In the genomic region with DNA sequence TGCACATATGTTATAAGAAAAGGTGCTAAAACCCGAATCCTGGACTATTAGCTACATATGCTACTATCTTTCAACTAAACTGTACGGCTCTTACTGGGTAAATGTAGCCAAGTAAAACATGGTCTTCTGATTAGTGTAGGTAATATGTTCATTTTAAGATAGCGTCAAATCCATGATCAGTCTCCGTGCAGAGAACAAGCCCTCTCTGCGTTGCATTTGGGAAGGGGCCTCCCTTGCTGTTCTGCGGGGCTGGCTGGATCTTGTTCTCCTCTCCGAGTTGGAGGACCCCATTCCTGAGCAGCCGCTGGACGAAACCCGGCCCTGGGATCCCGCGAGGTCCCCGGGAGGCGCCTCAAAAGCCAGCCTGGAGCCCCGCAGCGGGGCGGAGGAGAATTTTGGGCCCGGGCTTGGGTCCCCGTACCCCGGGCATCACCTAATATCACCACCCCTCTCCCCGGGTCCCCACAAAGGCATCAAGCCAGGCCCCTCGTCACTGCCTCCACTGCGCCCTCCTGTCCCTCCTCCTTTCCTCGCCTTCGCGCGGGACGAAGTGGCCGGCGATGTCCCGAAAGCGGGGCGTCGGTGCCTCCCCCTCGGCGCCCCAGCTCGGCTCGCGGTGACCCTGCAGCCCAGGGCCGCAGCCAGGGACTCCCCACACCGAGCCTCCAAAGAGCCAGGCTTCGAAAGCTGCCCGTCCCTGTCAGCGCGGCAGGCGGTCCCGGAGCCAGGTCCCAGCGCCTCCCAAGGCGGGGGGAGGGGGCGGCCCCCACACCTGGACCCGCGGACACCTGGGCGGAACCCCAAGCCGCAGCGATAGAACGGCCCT, we compare ENCODE assay signal across 9 cellular contexts. TPM values are rescaled to one million over a fixed set of nuclear protein-coding genes. Genes with fewer than 3 reads are reported as not detected.
A peak's percentile ranks its signal among the peaks of the same experiment; 100 is the strongest.
DNase-seq lines count a peak whose midpoint lies in the region; ATAC-seq and TF ChIP-seq lines count a peak whose summit lies in the region.
"Had no signal": no experiment of that assay in that cellular context is flagged by ENCODE, and none has a peak within 500 bp of the region (broad histone marks: within the 10 kb centered on the region; RNA-seq: fewer than 3 reads in every experiment).

No MANE protein-coding gene starts in this region.

- peaks cover 5 to 9% (median 6%) of the 10 kb centered on the region in 3 donors for H3K4me1 Mint-ChIP-seq in T-cell

- H3K36me3 Mint-ChIP-seq in T-cell, result no peaks in the 10 kb centered on the region

- POLR2A ChIA-PET in T-cell (lab: Charles Lee), result interaction anchor here in 1 of 2 donors (0.6 kb wide), 2 partner anchors 141 to 575 kb away, joined by 4 read pairs; no protein-coding TSS in a partner anchor

- H3K4me3 Mint-ChIP-seq in T-cell, result peak overlapping the region in 1 of 3 donors; percentile 74

- peaks cover 55 to 58% of the 10 kb centered on the region in 2 donors for H3K27me3 Mint-ChIP-seq in T-cell

- CTCF ChIA-PET in T-cell (lab: Charles Lee), result interaction anchor here (0.6 to 5.8 kb wide), 13 partner anchors 14 to 1159 kb away, joined by 3 to 34 read pairs (median 5); no protein-coding TSS in a partner anchor

- no peak overlapping the region for H3K27ac Mint-ChIP-seq in T-cell
- H3K27ac Mint-ChIP-seq: stimulated activated naive CD8-positive, alpha-beta T cell treated with anti-CD3 and anti-CD28 coated beads, Interleukin-15, Interleukin-2, amounts not matched to agents 100 ng/mL and 50 ng/mL, for 24 hours had no signal

- TF ChIP-seq CTCF in GM12865 (IDR thresholded peaks at IDR 0.05; ENCODE audit: insufficient read depth, low read depth, low read length, missing control alignments), result no peak
- TF ChIP-seq CTCF in retinal pigment epithelial cell (conservative IDR thresholded peaks at IDR 0.05; ENCODE audit: low read depth, low read length), result no peak

- ATAC-seq in T-cell (replicated peaks in 1 of 4) (peak; percentile 40 to 50 (median 44)), left cardiac atrium (peak; percentile 59 to 65), HG03457 (IDR thresholded peaks at IDR 0.05; ENCODE audit: unreplicated experiment) (no peak)

- DNase-seq in GM12865 (ENCODE audit: low read depth) (no peak), T-cell (no peak), left cardiac atrium (no peak), retinal pigment epithelial cell (ENCODE audit: low read depth) (no peak), mesenteric fat pad (ENCODE audit: low spot score) (no peak), glomerular visceral epithelial cell (ENCODE audit: extremely low spot score) (no peak), COLO829 (ENCODE audit: low spot score) (no peak)

- intact Hi-C loops in left cardiac atrium (cut with DNase I), result loop anchor here in 1 of 2 donors (2.0 kb wide), 1 partner anchor 466 kb away; no protein-coding TSS in a partner anchor

- H3K4me3 ChIP-seq in GM12865 (ENCODE audit: low read depth, low read length) (peak overlapping the region; percentile 11; the same call in 1 of the 2 replicates), retinal pigment epithelial cell (ENCODE audit: low read length) (peak overlapping the region; percentile 39)

- H3K9me3 Mint-ChIP-seq in T-cell, result no peaks in the 10 kb centered on the region
- H3K9me3 Mint-ChIP-seq: stimulated activated naive CD8-positive, alpha-beta T cell treated with anti-CD3 and anti-CD28 coated beads, Interleukin-15, Interleukin-2, amounts not matched to agents 100 ng/mL and 50 ng/mL, for 24 hours had no signal

RNA-seq across cellular contexts. Expression of a gene that starts 54.5 kb away (rescaled TPM):
- total RNA-seq in T-cell (10 to 100 TPM; 37.1 to 60.0 (median 41.1) TPM), left cardiac atrium (10 to 100 TPM; 30.5 to 31.8 TPM), mesenteric fat pad (26.4 TPM)
